ENCODE assay signal across 2 cellular contexts in the genomic region with DNA sequence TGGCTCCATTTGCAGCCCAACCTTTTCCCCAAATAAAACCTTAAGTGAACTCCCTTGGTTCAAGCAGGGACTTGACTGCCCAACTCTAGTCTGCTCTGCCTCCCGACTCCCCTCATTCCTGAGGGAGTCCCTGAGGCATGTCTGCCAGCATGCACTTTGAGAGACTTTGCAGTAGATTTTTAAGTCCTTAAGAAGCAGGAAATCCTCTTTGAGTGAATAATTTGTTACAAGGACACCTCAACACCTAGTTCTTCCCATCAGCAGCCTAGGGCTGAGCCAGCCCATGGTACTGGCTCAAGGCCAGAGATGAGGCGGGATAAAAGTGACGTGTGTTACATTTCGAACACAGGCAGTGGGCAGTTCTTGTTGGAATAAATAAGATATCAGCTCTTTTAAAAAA.
A peak's percentile ranks its signal among the peaks of the same experiment; 100 is the strongest.
TF ChIP-seq lines count a peak whose summit lies in the region.

No MANE protein-coding gene starts in this region.

TF ChIP-seq in GM23338, 12 proteins besides CTCF, POLR2A, EP300 and RAD21 (continues in another document):
- TF ChIP-seq, protein P1, sequence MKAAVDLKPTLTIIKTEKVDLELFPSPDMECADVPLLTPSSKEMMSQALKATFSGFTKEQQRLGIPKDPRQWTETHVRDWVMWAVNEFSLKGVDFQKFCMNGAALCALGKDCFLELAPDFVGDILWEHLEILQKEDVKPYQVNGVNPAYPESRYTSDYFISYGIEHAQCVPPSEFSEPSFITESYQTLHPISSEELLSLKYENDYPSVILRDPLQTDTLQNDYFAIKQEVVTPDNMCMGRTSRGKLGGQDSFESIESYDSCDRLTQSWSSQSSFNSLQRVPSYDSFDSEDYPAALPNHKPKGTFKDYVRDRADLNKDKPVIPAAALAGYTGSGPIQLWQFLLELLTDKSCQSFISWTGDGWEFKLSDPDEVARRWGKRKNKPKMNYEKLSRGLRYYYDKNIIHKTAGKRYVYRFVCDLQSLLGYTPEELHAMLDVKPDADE (IDR thresholded peaks at IDR 0.05): no peak
- TF ChIP-seq, protein P2, sequence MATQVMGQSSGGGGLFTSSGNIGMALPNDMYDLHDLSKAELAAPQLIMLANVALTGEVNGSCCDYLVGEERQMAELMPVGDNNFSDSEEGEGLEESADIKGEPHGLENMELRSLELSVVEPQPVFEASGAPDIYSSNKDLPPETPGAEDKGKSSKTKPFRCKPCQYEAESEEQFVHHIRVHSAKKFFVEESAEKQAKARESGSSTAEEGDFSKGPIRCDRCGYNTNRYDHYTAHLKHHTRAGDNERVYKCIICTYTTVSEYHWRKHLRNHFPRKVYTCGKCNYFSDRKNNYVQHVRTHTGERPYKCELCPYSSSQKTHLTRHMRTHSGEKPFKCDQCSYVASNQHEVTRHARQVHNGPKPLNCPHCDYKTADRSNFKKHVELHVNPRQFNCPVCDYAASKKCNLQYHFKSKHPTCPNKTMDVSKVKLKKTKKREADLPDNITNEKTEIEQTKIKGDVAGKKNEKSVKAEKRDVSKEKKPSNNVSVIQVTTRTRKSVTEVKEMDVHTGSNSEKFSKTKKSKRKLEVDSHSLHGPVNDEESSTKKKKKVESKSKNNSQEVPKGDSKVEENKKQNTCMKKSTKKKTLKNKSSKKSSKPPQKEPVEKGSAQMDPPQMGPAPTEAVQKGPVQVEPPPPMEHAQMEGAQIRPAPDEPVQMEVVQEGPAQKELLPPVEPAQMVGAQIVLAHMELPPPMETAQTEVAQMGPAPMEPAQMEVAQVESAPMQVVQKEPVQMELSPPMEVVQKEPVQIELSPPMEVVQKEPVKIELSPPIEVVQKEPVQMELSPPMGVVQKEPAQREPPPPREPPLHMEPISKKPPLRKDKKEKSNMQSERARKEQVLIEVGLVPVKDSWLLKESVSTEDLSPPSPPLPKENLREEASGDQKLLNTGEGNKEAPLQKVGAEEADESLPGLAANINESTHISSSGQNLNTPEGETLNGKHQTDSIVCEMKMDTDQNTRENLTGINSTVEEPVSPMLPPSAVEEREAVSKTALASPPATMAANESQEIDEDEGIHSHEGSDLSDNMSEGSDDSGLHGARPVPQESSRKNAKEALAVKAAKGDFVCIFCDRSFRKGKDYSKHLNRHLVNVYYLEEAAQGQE (IDR thresholded peaks at IDR 0.05; ENCODE audit: unreplicated experiment): no peak
- TF ChIP-seq ZNF114 (CRISPR knock-in tag; IDR thresholded peaks at IDR 0.05) (no peak), EZH2 (IDR thresholded peaks at IDR 0.05; ENCODE audit: low read depth, unreplicated experiment) (no peak), EZH2phosphoT487 (IDR thresholded peaks at IDR 0.05; ENCODE audit: unreplicated experiment) (no peak), CREB1 (CRISPR knock-in tag; IDR thresholded peaks at IDR 0.05; ENCODE audit: low read depth) (no peak), POLR2AphosphoS5 (IDR thresholded peaks at IDR 0.05; ENCODE audit: low read depth) (no peak), NANOG (IDR thresholded peaks at IDR 0.05; ENCODE audit: borderline replicate concordance) (no peak), JUNB (IDR thresholded peaks at IDR 0.05; ENCODE audit: unreplicated experiment) (no peak), STAT1 (IDR thresholded peaks at IDR 0.05; ENCODE audit: unreplicated experiment) (no peak)

TF ChIP-seq in K562, 482 proteins besides CTCF, POLR2A, EP300 and RAD21 (continued from another document):
- TF ChIP-seq, protein P3, sequence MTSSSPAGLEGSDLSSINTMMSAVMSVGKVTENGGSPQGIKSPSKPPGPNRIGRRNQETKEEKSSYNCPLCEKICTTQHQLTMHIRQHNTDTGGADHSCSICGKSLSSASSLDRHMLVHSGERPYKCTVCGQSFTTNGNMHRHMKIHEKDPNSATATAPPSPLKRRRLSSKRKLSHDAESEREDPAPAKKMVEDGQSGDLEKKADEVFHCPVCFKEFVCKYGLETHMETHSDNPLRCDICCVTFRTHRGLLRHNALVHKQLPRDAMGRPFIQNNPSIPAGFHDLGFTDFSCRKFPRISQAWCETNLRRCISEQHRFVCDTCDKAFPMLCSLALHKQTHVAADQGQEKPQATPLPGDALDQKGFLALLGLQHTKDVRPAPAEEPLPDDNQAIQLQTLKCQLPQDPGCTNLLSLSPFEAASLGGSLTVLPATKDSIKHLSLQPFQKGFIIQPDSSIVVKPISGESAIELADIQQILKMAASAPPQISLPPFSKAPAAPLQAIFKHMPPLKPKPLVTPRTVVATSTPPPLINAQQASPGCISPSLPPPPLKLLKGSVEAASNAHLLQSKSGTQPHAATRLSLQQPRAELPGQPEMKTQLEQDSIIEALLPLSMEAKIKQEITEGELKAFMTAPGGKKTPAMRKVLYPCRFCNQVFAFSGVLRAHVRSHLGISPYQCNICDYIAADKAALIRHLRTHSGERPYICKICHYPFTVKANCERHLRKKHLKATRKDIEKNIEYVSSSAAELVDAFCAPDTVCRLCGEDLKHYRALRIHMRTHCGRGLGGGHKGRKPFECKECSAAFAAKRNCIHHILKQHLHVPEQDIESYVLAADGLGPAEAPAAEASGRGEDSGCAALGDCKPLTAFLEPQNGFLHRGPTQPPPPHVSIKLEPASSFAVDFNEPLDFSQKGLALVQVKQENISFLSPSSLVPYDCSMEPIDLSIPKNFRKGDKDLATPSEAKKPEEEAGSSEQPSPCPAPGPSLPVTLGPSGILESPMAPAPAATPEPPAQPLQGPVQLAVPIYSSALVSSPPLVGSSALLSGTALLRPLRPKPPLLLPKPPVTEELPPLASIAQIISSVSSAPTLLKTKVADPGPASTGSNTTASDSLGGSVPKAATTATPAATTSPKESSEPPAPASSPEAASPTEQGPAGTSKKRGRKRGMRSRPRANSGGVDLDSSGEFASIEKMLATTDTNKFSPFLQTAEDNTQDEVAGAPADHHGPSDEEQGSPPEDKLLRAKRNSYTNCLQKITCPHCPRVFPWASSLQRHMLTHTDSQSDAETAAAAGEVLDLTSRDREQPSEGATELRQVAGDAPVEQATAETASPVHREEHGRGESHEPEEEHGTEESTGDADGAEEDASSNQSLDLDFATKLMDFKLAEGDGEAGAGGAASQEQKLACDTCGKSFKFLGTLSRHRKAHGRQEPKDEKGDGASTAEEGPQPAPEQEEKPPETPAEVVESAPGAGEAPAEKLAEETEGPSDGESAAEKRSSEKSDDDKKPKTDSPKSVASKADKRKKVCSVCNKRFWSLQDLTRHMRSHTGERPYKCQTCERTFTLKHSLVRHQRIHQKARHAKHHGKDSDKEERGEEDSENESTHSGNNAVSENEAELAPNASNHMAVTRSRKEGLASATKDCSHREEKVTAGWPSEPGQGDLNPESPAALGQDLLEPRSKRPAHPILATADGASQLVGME (CRISPR knock-in tag; IDR thresholded peaks at IDR 0.05): no peak
- TF ChIP-seq EGR1 (conservative IDR thresholded peaks at IDR 0.05): no peak
- TF ChIP-seq MEF2D (tag; conservative IDR thresholded peaks at IDR 0.05; ENCODE audit: low read depth): no peak
- TF ChIP-seq CHD2 (IDR thresholded peaks at IDR 0.05; ENCODE audit: low read depth, low read length): no peak
- no peak for TF ChIP-seq ATF1 (CRISPR knock-in tag; IDR thresholded peaks at IDR 0.05)
- peak; percentile 50 for TF ChIP-seq ATF1 (tag; IDR thresholded peaks at IDR 0.05)
- TF ChIP-seq, protein P4, sequence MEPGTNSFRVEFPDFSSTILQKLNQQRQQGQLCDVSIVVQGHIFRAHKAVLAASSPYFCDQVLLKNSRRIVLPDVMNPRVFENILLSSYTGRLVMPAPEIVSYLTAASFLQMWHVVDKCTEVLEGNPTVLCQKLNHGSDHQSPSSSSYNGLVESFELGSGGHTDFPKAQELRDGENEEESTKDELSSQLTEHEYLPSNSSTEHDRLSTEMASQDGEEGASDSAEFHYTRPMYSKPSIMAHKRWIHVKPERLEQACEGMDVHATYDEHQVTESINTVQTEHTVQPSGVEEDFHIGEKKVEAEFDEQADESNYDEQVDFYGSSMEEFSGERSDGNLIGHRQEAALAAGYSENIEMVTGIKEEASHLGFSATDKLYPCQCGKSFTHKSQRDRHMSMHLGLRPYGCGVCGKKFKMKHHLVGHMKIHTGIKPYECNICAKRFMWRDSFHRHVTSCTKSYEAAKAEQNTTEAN (CRISPR knock-in tag; IDR thresholded peaks at IDR 0.05): no peak
- TF ChIP-seq TAF1 (IDR thresholded peaks at IDR 0.05; ENCODE audit: control insufficient read depth, extremely low read depth, insufficient read depth, low read length, severe bottlenecking): no peak
- peak; percentile 91 for TF ChIP-seq NFIC (IDR thresholded peaks at IDR 0.05)
- TF ChIP-seq ATF7 (IDR thresholded peaks at IDR 0.05): 0 out of 2 replicates have a peak, but pooled peaks have one; percentile 27
- TF ChIP-seq FOXK2 (conservative IDR thresholded peaks at IDR 0.05 in 1 of 2, IDR thresholded peaks at IDR 0.05 in 1 of 2; ENCODE audit: low read depth in 2 of 2): no peak
- no peak for TF ChIP-seq SAP30 (IDR thresholded peaks at IDR 0.05; ENCODE audit: borderline replicate concordance, insufficient read depth, low read depth, low read length, poor library complexity, severe bottlenecking)
- no peak for TF ChIP-seq PTBP1 (IDR thresholded peaks at IDR 0.05; ENCODE audit: low read depth, low read length)
- TF ChIP-seq PTRF (tag; IDR thresholded peaks at IDR 0.05): no peak
- TF ChIP-seq ZZZ3 (IDR thresholded peaks at IDR 0.05): no peak
- no peak for TF ChIP-seq ASH1L (IDR thresholded peaks at IDR 0.05; ENCODE audit: borderline replicate concordance, low read depth, partially characterized antibody)
- no peak for TF ChIP-seq SIX5 (IDR thresholded peaks at IDR 0.05; ENCODE audit: borderline replicate concordance in 1 of 2, insufficient read depth in 1 of 2, low read depth in 1 of 2, low read length in 2 of 2)
- TF ChIP-seq ERF (CRISPR knock-in tag; IDR thresholded peaks at IDR 0.05): no peak
- peak; percentile 57 for TF ChIP-seq CREM (IDR thresholded peaks at IDR 0.05; ENCODE audit: low read depth)
- TF ChIP-seq MTA3 (IDR thresholded peaks at IDR 0.05; ENCODE audit: borderline replicate concordance): no peak
- TF ChIP-seq ARID1B (IDR thresholded peaks at IDR 0.05): no peak
- TF ChIP-seq RBBP5 (IDR thresholded peaks at IDR 0.05; ENCODE audit: borderline replicate concordance, insufficient read depth, low read length, poor library complexity, severe bottlenecking): no peak
